ENCODE assay signal across 8 cellular contexts in genomic region chr6:85015396-85015990, GRCh38.
A peak's percentile ranks its signal among the peaks of the same experiment; 100 is the strongest.
DNase-seq lines count a peak whose midpoint lies in the region; ATAC-seq and TF ChIP-seq lines count a peak whose summit lies in the region.

No MANE protein-coding gene starts in this region.

- intact Hi-C loops in transverse colon (cut with DNase I; ENCODE audit: low total_unique reads), result no loop called here

- no CpG with 5 or more reads among the region's 12 CpGs for WGBS in iPS DF 6.9 (ENCODE audit: insufficient coverage, insufficient read length)
- 19 to 20% methylated on average over 6 to 12 of the region's 12 CpGs for WGBS in transverse colon (ENCODE audit: low coverage in 1 of 2), 2 donors

- H3K27ac ChIP-seq in iPS DF 6.9 (ENCODE audit: low read length) (no peak overlapping the region), transverse colon (no peak overlapping the region)

- DNase-seq in GM06990 (ENCODE audit: extremely low read depth, insufficient read length) (no peak), LHCN-M2 (ENCODE audit: low read depth) (peak; percentile 69), amniotic stem cell (lab: John Stamatoyannopoulos, UW) (peak; percentile 11), iPS DF 6.9 (ENCODE audit: low read depth, low spot score) (peak; percentile 57), transverse colon (peak; percentile 8)
- no peak for DNase-seq in activated CD4-positive, alpha-beta T cell treated with anti-CD3 and anti-CD28 coated beads for 1 hour

- H3K27me3 ChIP-seq in GM06990 (replicated peaks; ENCODE audit: control insufficient read depth, insufficient read depth, low read length), result no peaks in the 10 kb centered on the region
- H3K27me3 ChIP-seq in iPS DF 6.9 (ENCODE audit: control insufficient read depth, insufficient read depth, low read length), result no peaks in the 10 kb centered on the region
- no peaks in the 10 kb centered on the region for H3K27me3 ChIP-seq in transverse colon

- no peak for TF ChIP-seq POLR2A in transverse colon (IDR thresholded peaks at IDR 0.05)

- peak; percentile 60 for TF ChIP-seq CTCF in GM06990 (IDR thresholded peaks at IDR 0.05; ENCODE audit: insufficient read depth, low read length, poor library complexity, severe bottlenecking)
- TF ChIP-seq CTCF in transverse colon (IDR thresholded peaks at IDR 0.05), result peak; percentile 33 to 57 (median 48)

- H3K9me3 ChIP-seq in iPS DF 6.9 (ENCODE audit: control insufficient read depth, insufficient read depth, low read length) (no peaks in the 10 kb centered on the region), transverse colon (no peaks in the 10 kb centered on the region)

- TF ChIP-seq EP300 in transverse colon (IDR thresholded peaks at IDR 0.05; ENCODE audit: low read depth), result no peak

- H3K4me3 ChIP-seq in GM06990 (replicated peaks; ENCODE audit: low read depth, low read length), result no peak overlapping the region
- no peak overlapping the region for H3K4me3 ChIP-seq in iPS DF 6.9 (ENCODE audit: low read length)
- H3K4me3 ChIP-seq in transverse colon, result no peak overlapping the region

- H3K4me1 ChIP-seq in iPS DF 6.9 (ENCODE audit: control insufficient read depth, insufficient read depth, low read length), result no peaks in the 10 kb centered on the region
- H3K4me1 ChIP-seq in transverse colon, result no peaks in the 10 kb centered on the region

- ATAC-seq in GM21529 (IDR thresholded peaks at IDR 0.05; ENCODE audit: unreplicated experiment) (peak; percentile 81), GM21717 (IDR thresholded peaks at IDR 0.05; ENCODE audit: unreplicated experiment) (no peak)

- H3K36me3 ChIP-seq in GM06990 (ENCODE audit: control insufficient read depth, insufficient read depth, low read length) (no peaks in the 10 kb centered on the region), iPS DF 6.9 (ENCODE audit: control insufficient read depth, insufficient read depth, low read length) (no peaks in the 10 kb centered on the region), transverse colon (no peaks in the 10 kb centered on the region)

- in situ Hi-C loops in transverse colon (cut with MboI; ENCODE audit: low pct_ligation_motif_present in 1 of 4, low pct_unique_long_range_greater_than_20kb in 1 of 4, low sequenced_read_pairs in 3 of 4), result no loop called here

Comparison
In these comparisons a context has a peak if more than half of its experiments do, and no peak if none do; other contexts are left out.
1. DNase-seq: peak in LHCN-M2 (single experiment), amniotic stem cell (single experiment), iPS DF 6.9 (single experiment) and transverse colon (single experiment); none in GM06990 (single experiment) and activated CD4-positive, alpha-beta T cell treated with anti-CD3 and anti-CD28 coated beads for 1 hour (single experiment).